Comparison of ENCODE assay signal across 9 cellular contexts in genomic region chr5:143019614-143020515, GRCh38.
A peak's percentile ranks its signal among the peaks of the same experiment; 100 is the strongest.
DNase-seq lines count a peak whose midpoint lies in the region; ATAC-seq and FAIRE-seq lines count a peak whose summit lies in the region.
"Had no signal": no experiment of that assay in that cellular context is flagged by ENCODE, and none has a peak within 500 bp of the region (broad histone marks: within the 10 kb centered on the region; RNA-seq: fewer than 3 reads in every experiment).

No MANE protein-coding gene starts in this region.

- peak; percentile 58 for ATAC-seq in activated T-cell treated with anti-CD3 and anti-CD28 coated beads, Interleukin-2, amount 50 U/mL, for 4 hours
- ATAC-seq in HG02588 (IDR thresholded peaks at IDR 0.05; ENCODE audit: unreplicated experiment): peak; percentile 88
- ATAC-seq in stimulated activated naive B cell treated with anti-CD40 and anti-IgM and Interleukin-4, amounts not matched to agents 10 μg/mL and 1 μg/mL and 100 μg/mL, for 72 hours (replicated peaks): peak; percentile 89 to 93
- ATAC-seq: Panc1 had no signal

- no peaks in the 10 kb centered on the region for H3K27me3 Mint-ChIP-seq in activated T-cell treated with anti-CD3 and anti-CD28 coated beads, Interleukin-2, amount 50 U/mL, for 4 hours (ENCODE audit: low read depth)
- H3K27me3 Mint-ChIP-seq in stimulated activated naive B cell treated with anti-CD40 and anti-IgM and Interleukin-4, amounts not matched to agents 10 μg/mL and 1 μg/mL and 100 μg/mL, for 72 hours: no peaks in the 10 kb centered on the region

- peak overlapping the region; percentile 91 for H3K27ac Mint-ChIP-seq in stimulated activated naive B cell treated with anti-CD40 and anti-IgM and Interleukin-4, amounts not matched to agents 10 μg/mL and 1 μg/mL and 100 μg/mL, for 72 hours

- no peak for DNase-seq in activated T-cell treated with anti-CD3 and anti-CD28 coated beads, Interleukin-2, amount 50 U/mL, for 4 hours
- no peak for DNase-seq in activated T-cell treated with anti-CD3 and anti-CD28 coated beads, Interleukin-2, amount 50 U/mL, for 48 hours
- DNase-seq in NCI-H2171 treated with DMSO at 0.1 percent for 48 hours (lab: John Stamatoyannopoulos, UW) (peak; percentile 97), HTR-8/SVneo (ENCODE audit: insufficient read length, low spot score) (no peak), EL (no peak), H4 (ENCODE audit: low spot score) (no peak)
- DNase-seq in stimulated activated naive B cell treated with anti-CD40 and anti-IgM and Interleukin-4, amounts not matched to agents 10 μg/mL and 1 μg/mL and 100 μg/mL, for 72 hours: no peak

- FAIRE-seq in HTR-8/SVneo (lab: Jason Lieb, UNC): no peak

- peaks cover 18% of the 10 kb centered on the region for H3K36me3 Mint-ChIP-seq in activated T-cell treated with anti-CD3 and anti-CD28 coated beads, Interleukin-2, amount 50 U/mL, for 4 hours (ENCODE audit: insufficient read depth)
- peaks cover 11 to 14% of the 10 kb centered on the region in 2 donors for H3K36me3 Mint-ChIP-seq in stimulated activated naive B cell treated with anti-CD40 and anti-IgM and Interleukin-4, amounts not matched to agents 10 μg/mL and 1 μg/mL and 100 μg/mL, for 72 hours

- H3K9me3 Mint-ChIP-seq in activated T-cell treated with anti-CD3 and anti-CD28 coated beads, Interleukin-2, amount 50 U/mL, for 4 hours: peaks cover 4% of the 10 kb centered on the region
- H3K9me3 Mint-ChIP-seq in stimulated activated naive B cell treated with anti-CD40 and anti-IgM and Interleukin-4, amounts not matched to agents 10 μg/mL and 1 μg/mL and 100 μg/mL, for 72 hours: peaks cover 12 to 13% of the 10 kb centered on the region in 2 donors

- no peak overlapping the region for H3K4me3 Mint-ChIP-seq in activated T-cell treated with anti-CD3 and anti-CD28 coated beads, Interleukin-2, amount 50 U/mL, for 4 hours
- H3K4me3 Mint-ChIP-seq in stimulated activated naive B cell treated with anti-CD40 and anti-IgM and Interleukin-4, amounts not matched to agents 10 μg/mL and 1 μg/mL and 100 μg/mL, for 72 hours: peak overlapping the region in 1 of 2 donors; percentile 37

- H3K4me1 Mint-ChIP-seq in activated T-cell treated with anti-CD3 and anti-CD28 coated beads, Interleukin-2, amount 50 U/mL, for 4 hours (ENCODE audit: low read depth): peaks cover 21% of the 10 kb centered on the region
- H3K4me1 Mint-ChIP-seq in stimulated activated naive B cell treated with anti-CD40 and anti-IgM and Interleukin-4, amounts not matched to agents 10 μg/mL and 1 μg/mL and 100 μg/mL, for 72 hours: peaks cover 24 to 61% of the 10 kb centered on the region in 2 donors
